Comparison of ENCODE assay signal across 13 cellular contexts in the genomic region with DNA sequence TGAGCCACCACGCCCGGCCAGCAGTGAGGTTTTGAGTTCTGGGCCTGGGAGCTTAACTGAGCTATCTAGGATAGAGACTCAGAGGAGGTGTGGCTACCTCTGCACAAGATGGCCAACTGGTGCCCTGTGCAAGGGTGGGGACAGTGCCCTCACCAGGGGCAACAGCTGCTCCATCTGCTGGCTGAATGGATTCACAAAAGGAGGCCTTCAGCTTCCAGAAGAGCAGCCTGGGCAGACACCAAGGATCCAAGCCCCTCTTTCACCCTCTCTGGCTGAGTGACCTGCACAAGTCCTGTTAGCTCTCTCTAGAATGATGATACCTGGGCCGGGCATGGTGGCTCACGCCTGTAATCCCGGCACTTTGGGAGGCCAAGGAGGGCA. TPM values are rescaled to one million over a fixed set of nuclear protein-coding genes. Genes with fewer than 3 reads are reported as not detected.
A peak's percentile ranks its signal among the peaks of the same experiment; 100 is the strongest.
DNase-seq lines count a peak whose midpoint lies in the region; ATAC-seq and TF ChIP-seq lines count a peak whose summit lies in the region.
"Had no signal": no experiment of that assay in that cellular context is flagged by ENCODE, and none has a peak within 500 bp of the region (broad histone marks: within the 10 kb centered on the region; RNA-seq: fewer than 3 reads in every experiment).

No MANE protein-coding gene starts in this region.

- no peaks in the 10 kb centered on the region for H3K9me2 ChIP-seq in GM23338 (ENCODE audit: insufficient read depth)

- no peaks in the 10 kb centered on the region for H3K27me3 ChIP-seq in GM23338 (ENCODE audit: insufficient read depth)

- TF ChIP-seq CTCF in GM23338 (conservative IDR thresholded peaks at IDR 0.05; ENCODE audit: low read depth in 2 of 2), result peak in 1 of 2 experiments; percentile 58; a peak in 2 of 4 replicates

- in situ Hi-C loops in SK-MEL-5 (cut with HindIII; ENCODE audit: low pct_unique_long_range_greater_than_20kb, low sequenced_read_pairs), result no loop called here

- H3K9me3 Mint-ChIP-seq in GM23338, result no peaks in the 10 kb centered on the region

- ATAC-seq in GM23338 (peak; percentile 53), GM21825 (IDR thresholded peaks at IDR 0.05; ENCODE audit: unreplicated experiment) (no peak), GM19467 (IDR thresholded peaks at IDR 0.05; ENCODE audit: unreplicated experiment) (no peak)

- peaks cover 3% of the 10 kb centered on the region; the same call in 1 of the 3 replicates for H3K36me3 Mint-ChIP-seq in GM23338 (ENCODE audit: low read depth)

- H3K4me3 Mint-ChIP-seq in GM23338, result no peak overlapping the region

- no peaks in the 10 kb centered on the region; the same call in 1 of the 2 replicates for H4K20me1 ChIP-seq in GM23338 (replicated peaks; ENCODE audit: insufficient read depth)

- H3K4me3 ChIP-seq in GM23338, result no peak overlapping the region

- H3K27me3 Mint-ChIP-seq in GM23338 (ENCODE audit: insufficient read depth, low read depth, poor library complexity), result peaks cover 8% of the 10 kb centered on the region

- peaks cover 6% of the 10 kb centered on the region; the same call in 2 of the 3 replicates for H3K4me1 Mint-ChIP-seq in GM23338

- no peaks in the 10 kb centered on the region for H3K36me3 ChIP-seq in GM23338 (ENCODE audit: insufficient read depth)

- H3K79me2 ChIP-seq in GM23338 (replicated peaks; ENCODE audit: insufficient read depth), result no peaks in the 10 kb centered on the region

- DNase-seq in COLO668 (lab: John Stamatoyannopoulos, UW; ENCODE audit: unreplicated experiment) (peak; percentile 51), GM23338 (ENCODE audit: low spot score) (peak; percentile 38), SK-MEL-5 (ENCODE audit: low read depth, low spot score) (peak; percentile 61), islet precursor cell (peak; percentile 52), AG20443 (ENCODE audit: low spot score) (no peak), NOMO-1 (lab: John Stamatoyannopoulos, UW; ENCODE audit: unreplicated experiment in 2 of 2) (no peak)
- DNase-seq: activated naive CD4-positive, alpha-beta T cell treated with anti-CD3 and anti-CD28 coated beads, Interleukin-2, amount 50 U/mL, for 16 hours; foreskin melanocyte; NCI-H1436 treated with DMSO at 0.1 percent for 48 hours; stimulated activated naive CD4-positive, alpha-beta T cell had no signal

- H3F3A ChIP-seq in GM23338 (replicated peaks; ENCODE audit: low read depth), result 0 out of 2 replicates have a peak, but pooled peaks cover 9% of the 10 kb centered on the region

- no peak overlapping the region for H2AFZ ChIP-seq in GM23338

- no peak overlapping the region for H3K27ac ChIP-seq in GM23338 (ENCODE audit: low read depth)

- H3K4me1 ChIP-seq in GM23338 (ENCODE audit: insufficient read depth), result peaks cover 3% of the 10 kb centered on the region; the same call in 1 of the 2 replicates

- no peak overlapping the region for H3K27ac Mint-ChIP-seq in GM23338

- no peak overlapping the region for H3K4me2 ChIP-seq in GM23338

TF ChIP-seq in GM23338, 12 proteins besides CTCF, POLR2A, EP300 and RAD21:
- TF ChIP-seq ZNF331 (CRISPR knock-in tag; IDR thresholded peaks at IDR 0.05; ENCODE audit: low read depth), result no peak
- TF ChIP-seq EZH2phosphoT487 (IDR thresholded peaks at IDR 0.05; ENCODE audit: unreplicated experiment), result no peak
- TF ChIP-seq POLR2AphosphoS5 (IDR thresholded peaks at IDR 0.05; ENCODE audit: low read depth), result no peak
- no peak for TF ChIP-seq NANOG (IDR thresholded peaks at IDR 0.05; ENCODE audit: borderline replicate concordance)
- TF ChIP-seq EZH2 (IDR thresholded peaks at IDR 0.05; ENCODE audit: low read depth, unreplicated experiment), result no peak

RNA-seq across cellular contexts. Expression of a gene that starts 33.5 kb away (rescaled TPM):
- total RNA-seq in GM23338 (2014; rRNA removed; shearing (Covaris generic)), result 3.9 and 5.6 TPM in 2 replicates
- polyA plus RNA-seq in GM23338 (2016; fragmentation: Nextera tagmentation; extraction: Ambion mirVana), result 5.6 and 7.6 TPM in 2 replicates
- total RNA-seq in SK-MEL-5 (2014; rRNA removed; shearing (Covaris generic)), result 42.1 and 49.1 TPM in 2 replicates
- polyA plus RNA-seq in SK-MEL-5 (2015; cell fraction: cytosol; rRNA removed), result 66.3 and 93.6 TPM in 2 replicates
- 5.9 and 11.8 TPM in 2 replicates for polyA plus RNA-seq in SK-MEL-5 (2015; cell fraction: nucleus; rRNA removed)
- total RNA-seq: dermis microvascular lymphatic vessel endothelial cell had no signal

RNA-seq across cellular contexts. Expression of a gene that starts 37.6 kb away (rescaled TPM):
- 6.3 and 12.6 TPM in 2 replicates for total RNA-seq in GM23338 (2014; rRNA removed; shearing (Covaris generic))
- 4.5 and 5.8 TPM in 2 replicates for polyA plus RNA-seq in GM23338 (2016; fragmentation: Nextera tagmentation; extraction: Ambion mirVana)
- total RNA-seq in SK-MEL-5 (2014; rRNA removed; shearing (Covaris generic)), result 20.8 and 21.5 TPM in 2 replicates
- polyA plus RNA-seq in SK-MEL-5 (2015; cell fraction: cytosol; rRNA removed), result 14.7 and 16.6 TPM in 2 replicates
- polyA plus RNA-seq in SK-MEL-5 (2015; cell fraction: nucleus; rRNA removed), result 530 and 622 TPM in 2 replicates

RNA-seq across cellular contexts. Expression of a gene that starts 57.8 kb away (rescaled TPM):
- total RNA-seq in GM23338 (2014; rRNA removed; shearing (Covaris generic)), result 7.7 and 8.9 TPM in 2 replicates
- polyA plus RNA-seq in GM23338 (2016; fragmentation: Nextera tagmentation; extraction: Ambion mirVana), result 2.2 and 2.3 TPM in 2 replicates
- 153 and 181 TPM in 2 replicates for total RNA-seq in SK-MEL-5 (2014; rRNA removed; shearing (Covaris generic))
- 215 and 262 TPM in 2 replicates for polyA plus RNA-seq in SK-MEL-5 (2015; cell fraction: cytosol; rRNA removed)
- polyA plus RNA-seq in SK-MEL-5 (2015; cell fraction: nucleus; rRNA removed), result 88.5 and 97.0 TPM in 2 replicates

Comparison
In these comparisons a context has a peak if more than half of its experiments do, and no peak if none do; other contexts are left out.
1. DNase-seq: peak in COLO668 (single experiment), GM23338 (single experiment), SK-MEL-5 (single experiment) and islet precursor cell (single experiment); none in AG20443 (single experiment) and NOMO-1 (0 of 2).
2. RNA of a gene that starts 57.8 kb away (total RNA-seq): 153 to 181 TPM in SK-MEL-5; 7.7 to 8.9 TPM in GM23338; every median in the first group is over 10 times any median in the second.